ENCODE assay signal across 17 cellular contexts in genomic region chr22:19930537-19931486, GRCh38. TPM values are rescaled to one million over a fixed set of nuclear protein-coding genes. Genes with fewer than 3 reads are reported as not detected.
A peak's percentile ranks its signal among the peaks of the same experiment; 100 is the strongest.
DNase-seq lines count a peak whose midpoint lies in the region; ATAC-seq, FAIRE-seq and TF ChIP-seq lines count a peak whose summit lies in the region.
"Had no signal": no experiment of that assay in that cellular context is flagged by ENCODE, and none has a peak within 500 bp of the region (broad histone marks: within the 10 kb centered on the region; RNA-seq: fewer than 3 reads in every experiment).

No MANE protein-coding gene starts in this region.

- H3K27me3 ChIP-seq in pancreas, result no peaks in the 10 kb centered on the region
- no peaks in the 10 kb centered on the region for H3K27me3 ChIP-seq in ascending aorta
- H3K27me3 ChIP-seq in Karpas-422 (ENCODE audit: low read length), result no peaks in the 10 kb centered on the region

- H3K4me1 Mint-ChIP-seq in activated CD4-positive, alpha-beta T cell treated with anti-CD3 and anti-CD28 coated beads for 36 hours, result no peaks in the 10 kb centered on the region
- peaks cover 7% of the 10 kb centered on the region for H3K4me1 Mint-ChIP-seq in T-helper 17 cell
- no peaks in the 10 kb centered on the region for H3K4me1 Mint-ChIP-seq in endothelial cell (ENCODE audit: unreplicated experiment)

- no peak overlapping the region for H3K4me3 Mint-ChIP-seq in activated CD4-positive, alpha-beta T cell treated with anti-CD3 and anti-CD28 coated beads for 36 hours
- H3K4me3 Mint-ChIP-seq in T-helper 17 cell (no peak overlapping the region), endothelial cell (ENCODE audit: unreplicated experiment) (peak overlapping the region; percentile 59)
- H3K4me3 Mint-ChIP-seq: CD8-positive, alpha-beta T cell had no signal

- no peaks in the 10 kb centered on the region for H3K79me2 ChIP-seq in Karpas-422 (ENCODE audit: low read length)

- H3K4me1 ChIP-seq in pancreas (no peaks in the 10 kb centered on the region), ascending aorta (no peaks in the 10 kb centered on the region), Karpas-422 (ENCODE audit: low read length) (no peaks in the 10 kb centered on the region)
- H3K4me1 ChIP-seq: HAP-1 had no signal

- no peak overlapping the region for H3K9ac ChIP-seq in Karpas-422 (ENCODE audit: low read length)

- CTCF ChIA-PET in activated CD4-positive, alpha-beta T cell treated with anti-CD3 and anti-CD28 coated beads for 36 hours (lab: Charles Lee), result interaction anchor here (1.4 kb wide), 1 partner anchor 21 kb away, joined by 3 read pairs; no protein-coding TSS in a partner anchor

- H3K27ac ChIP-seq in pancreas (no peak overlapping the region), ascending aorta (no peak overlapping the region), Karpas-422 (ENCODE audit: low read length) (no peak overlapping the region)

- H3K4me3 ChIP-seq in pancreas, result no peak overlapping the region
- no peak overlapping the region for H3K4me3 ChIP-seq in ascending aorta
- no peak overlapping the region for H3K4me3 ChIP-seq in Karpas-422 (ENCODE audit: low read length)
- H3K4me3 ChIP-seq: HAP-1 had no signal

- H2AFZ ChIP-seq in Karpas-422 (ENCODE audit: low read length), result no peak overlapping the region

- no peak overlapping the region for H3K27ac Mint-ChIP-seq in activated CD4-positive, alpha-beta T cell treated with anti-CD3 and anti-CD28 coated beads for 36 hours
- H3K27ac Mint-ChIP-seq in T-helper 17 cell, result peak overlapping the region; percentile 56
- H3K27ac Mint-ChIP-seq in endothelial cell (ENCODE audit: unreplicated experiment), result no peak overlapping the region
- H3K27ac Mint-ChIP-seq: CD8-positive, alpha-beta T cell had no signal

- DNase-seq in activated CD4-positive, alpha-beta T cell treated with anti-CD3 and anti-CD28 coated beads for 36 hours, result peak; percentile 22
- no peak for DNase-seq in activated CD4-positive, alpha-beta T cell treated with anti-CD3 and anti-CD28 coated beads, Interleukin-2, amount 50 U/mL, for 4 hours
- DNase-seq in T-helper 17 cell (no peak), endothelial cell (ENCODE audit: low spot score) (no peak), pancreas (no peak), ascending aorta (ENCODE audit: low spot score in 2 of 2) (no peak), Karpas-422 (no peak)
- DNase-seq in stimulated activated CD8-positive, alpha-beta memory T cell treated with anti-CD3 and anti-CD28 coated beads, Interleukin-4, amount 100 ng/mL, for 48 hours, result peak; percentile 37
- DNase-seq: 8988T; CD8-positive, alpha-beta T cell; DMS79; NCI-H1930; NCI-H2171 treated with DMSO at 0.1 percent for 48 hours; NCI-H446 treated with DMSO at 0.1 percent for 48 hours; SIG-M5 had no signal

- no peak for ATAC-seq in activated CD4-positive, alpha-beta T cell treated with anti-CD3 and anti-CD28 coated beads for 36 hours
- ATAC-seq in T-helper 17 cell (no peak), pancreas (no peak)
- ATAC-seq: CD8-positive, alpha-beta T cell had no signal

- H3K36me3 ChIP-seq in pancreas (no peaks in the 10 kb centered on the region), ascending aorta (peaks cover 5 to 16% of the 10 kb centered on the region in 2 donors), Karpas-422 (ENCODE audit: insufficient read depth, low read length) (no peaks in the 10 kb centered on the region)
- H3K36me3 ChIP-seq: HAP-1 had no signal

- no peak for FAIRE-seq in pancreas (lab: Jason Lieb, UNC)
- FAIRE-seq: GM18507 had no signal

- peaks cover 7% of the 10 kb centered on the region for H3K9me3 Mint-ChIP-seq in activated CD4-positive, alpha-beta T cell treated with anti-CD3 and anti-CD28 coated beads for 36 hours (ENCODE audit: low read depth)
- H3K9me3 Mint-ChIP-seq in endothelial cell (ENCODE audit: unreplicated experiment), result peaks cover 4% of the 10 kb centered on the region

- no peak overlapping the region for H3K4me2 ChIP-seq in Karpas-422 (ENCODE audit: low read depth, low read length, poor library complexity, severe bottlenecking)

- no peaks in the 10 kb centered on the region for H3K9me3 ChIP-seq in T-helper 17 cell (ENCODE audit: control insufficient read depth, low read length, poor library complexity, severe bottlenecking)
- no peaks in the 10 kb centered on the region for H3K9me3 ChIP-seq in pancreas
- H3K9me3 ChIP-seq in ascending aorta, result no peaks in the 10 kb centered on the region
- H3K9me3 ChIP-seq in Karpas-422 (ENCODE audit: low read length), result no peaks in the 10 kb centered on the region

- no peaks in the 10 kb centered on the region for H4K20me1 ChIP-seq in Karpas-422 (ENCODE audit: insufficient read depth, low read depth, low read length)

- POLR2A ChIA-PET in activated CD4-positive, alpha-beta T cell treated with anti-CD3 and anti-CD28 coated beads for 36 hours (lab: Charles Lee), result no interaction called here

- no peaks in the 10 kb centered on the region for H3K9me2 ChIP-seq in Karpas-422 (replicated peaks; ENCODE audit: insufficient read depth, low read length)

- 91 to 94% methylated on average over 21 of the region's 21 CpGs for WGBS in pancreas, 2 donors

- TF ChIP-seq CTCF in endothelial cell (IDR thresholded peaks at IDR 0.05; ENCODE audit: unreplicated experiment) (no peak), pancreas (IDR thresholded peaks at IDR 0.05) (no peak), ascending aorta (IDR thresholded peaks at IDR 0.05) (no peak)

- peaks cover 13% of the 10 kb centered on the region for H3K36me3 Mint-ChIP-seq in activated CD4-positive, alpha-beta T cell treated with anti-CD3 and anti-CD28 coated beads for 36 hours (ENCODE audit: low read depth)
- H3K36me3 Mint-ChIP-seq in T-helper 17 cell (ENCODE audit: low read depth), result no peaks in the 10 kb centered on the region
- H3K36me3 Mint-ChIP-seq in endothelial cell (ENCODE audit: low read depth, unreplicated experiment), result peaks cover 10% of the 10 kb centered on the region

- intact Hi-C loops in activated CD4-positive, alpha-beta T cell treated with anti-CD3 and anti-CD28 coated beads for 36 hours (cut with DNase I, micrococcal nuclease), result no loop called here
- intact Hi-C loops in pancreas (cut with DNase I), result no loop called here
- intact Hi-C loops in ascending aorta (cut with DNase I), result no loop called here

- no peaks in the 10 kb centered on the region for H3K27me3 Mint-ChIP-seq in activated CD4-positive, alpha-beta T cell treated with anti-CD3 and anti-CD28 coated beads for 36 hours
- H3K27me3 Mint-ChIP-seq in T-helper 17 cell (no peaks in the 10 kb centered on the region), endothelial cell (ENCODE audit: unreplicated experiment) (peaks cover 2% of the 10 kb centered on the region)

RNA-seq across cellular contexts. Expression of gene COMT, which starts 10.8 kb away (rescaled TPM):
- total RNA-seq in activated CD4-positive, alpha-beta T cell treated with anti-CD3 and anti-CD28 coated beads for 36 hours, result 10 to 100 TPM; 63.5 to 78.5 TPM
- total RNA-seq in T-helper 17 cell (10 to 100 TPM; 28.2 to 37.3 TPM), endothelial cell (ENCODE audit: unreplicated experiment) (49.0 TPM), pancreas (10 to 100 TPM; 48.9 to 95.0 (median 62.3) TPM), ascending aorta (150 TPM)
- polyA plus RNA-seq in pancreas, result 10 to 100 TPM; 47.9 to 87.8 TPM
- total RNA-seq in Karpas-422 (2014; rRNA removed; shearing (Covaris generic); ENCODE audit: low replicate concordance), result 72.0 and 181 TPM in 2 replicates

RNA-seq across cellular contexts. Expression of gene TXNRD2, which starts 10.8 kb away (rescaled TPM):
- 10 to 100 TPM; 24.1 to 25.3 TPM for total RNA-seq in activated CD4-positive, alpha-beta T cell treated with anti-CD3 and anti-CD28 coated beads for 36 hours
- 10 to 100 TPM; 16.8 to 25.6 TPM for total RNA-seq in T-helper 17 cell
- 23.0 TPM for total RNA-seq in endothelial cell (ENCODE audit: unreplicated experiment)
- 10 to 100 TPM in 5 of 6 donors, 1 to 10 TPM in 1; 9.6 to 16.9 (median 13.6) TPM for total RNA-seq in pancreas
- polyA plus RNA-seq in pancreas, result 10 to 100 TPM; 33.7 to 41.6 TPM
- total RNA-seq in ascending aorta, result 46.0 TPM
- 7.0 and 20.7 TPM in 2 replicates for total RNA-seq in Karpas-422 (2014; rRNA removed; shearing (Covaris generic); ENCODE audit: low replicate concordance)

Comparison
In these comparisons a context has a peak if more than half of its experiments do, and no peak if none do; other contexts are left out.
1. DNase-seq: peak in activated CD4-positive, alpha-beta T cell treated with anti-CD3 and anti-CD28 coated beads for 36 hours (single experiment) and stimulated activated CD8-positive, alpha-beta memory T cell treated with anti-CD3 and anti-CD28 coated beads, Interleukin-4, amount 100 ng/mL, for 48 hours (single experiment); none in activated CD4-positive, alpha-beta T cell treated with anti-CD3 and anti-CD28 coated beads, Interleukin-2, amount 50 U/mL, for 4 hours (0 of 2), T-helper 17 cell (0 of 3), endothelial cell (single experiment), pancreas (0 of 6), ascending aorta (0 of 2) and Karpas-422 (single experiment).